Comparison of ENCODE assay signal across 7 cellular contexts in the genomic region with DNA sequence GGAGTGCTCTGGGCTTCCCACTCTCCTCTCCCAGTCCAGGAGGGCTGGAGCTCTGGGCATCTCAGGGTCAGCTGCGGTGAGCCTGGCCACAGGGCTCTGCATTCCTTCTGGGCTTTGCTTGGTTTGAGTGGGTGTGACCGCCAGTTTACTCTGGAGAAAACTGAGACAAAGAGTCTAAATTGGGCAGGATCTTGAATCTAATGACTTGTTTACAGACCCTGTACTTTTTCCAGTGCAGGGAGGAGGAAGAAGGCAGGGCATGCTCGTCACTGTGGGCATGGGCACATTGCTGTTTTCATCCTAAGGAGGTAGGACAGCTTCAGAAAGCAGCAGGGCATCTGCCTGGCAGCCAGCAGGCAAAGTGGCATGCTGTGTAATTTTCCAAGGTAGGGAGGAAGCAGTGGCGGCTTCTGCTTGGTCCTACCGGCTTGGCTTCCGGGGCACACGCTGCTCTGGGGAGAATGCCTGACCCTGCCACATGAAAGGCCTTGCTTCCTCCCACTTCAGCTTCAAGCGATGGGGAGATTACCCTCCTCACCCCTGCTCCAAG. TPM values are rescaled to one million over a fixed set of nuclear protein-coding genes. Genes with fewer than 3 reads are reported as not detected.
DNase-seq lines count a peak whose midpoint lies in the region; FAIRE-seq and TF ChIP-seq lines count a peak whose summit lies in the region.

No MANE protein-coding gene starts in this region.

- H2AFZ ChIP-seq in endothelial cell of umbilical vein (ENCODE audit: low read depth, low read length) = no peak overlapping the region

- POLR2A ChIA-PET in endothelial cell of umbilical vein (lab: Charles Lee) = interaction anchor here (0.8 to 3.8 kb wide), 5 partner anchors 11 to 23 kb away, joined by 3 to 28 read pairs (median 6); a partner anchor contains a TSS
- POLR2A ChIA-PET in A673 (lab: Charles Lee; ENCODE audit: low non-redundant PET) = no interaction called here

- CTCF ChIA-PET in endothelial cell of umbilical vein (lab: Charles Lee) (interaction anchor here (1.1 to 6.9 kb wide), 7 partner anchors 9 to 544 kb away, joined by 3 to 44 read pairs (median 6); no protein-coding TSS in a partner anchor), A673 (lab: Charles Lee) (no interaction called here)

- TF ChIP-seq CTCF in endothelial cell of umbilical vein (IDR thresholded peaks at IDR 0.05; ENCODE audit: extremely low read depth in 1 of 2, insufficient read depth in 1 of 2, low read depth in 1 of 2, low read length in 2 of 2) (no peak), GM13976 (IDR thresholded peaks at IDR 0.05; ENCODE audit: borderline replicate concordance, control extremely low read depth, extremely low read depth, insufficient read depth, missing control alignments) (no peak), WERI-Rb-1 (IDR thresholded peaks at IDR 0.05; ENCODE audit: low read depth, low read length) (no peak), A673 (conservative IDR thresholded peaks at IDR 0.05; ENCODE audit: low read depth, low read length) (no peak)

- H3K9ac ChIP-seq in endothelial cell of umbilical vein (replicated peaks; ENCODE audit: extremely low read depth, insufficient read depth, low read length) (peak overlapping the region; percentile 87), skeletal muscle satellite cell (ENCODE audit: low read depth, low read length) (peak overlapping the region; percentile 71)

- BruUV-seq in endothelial cell of umbilical vein (replicated peaks; lab: Mats Ljungman, UMichigan) = no TSS peak
- BruUV-seq in A673 (replicated peaks; lab: Mats Ljungman, UMichigan) = no TSS peak

- peaks cover 0 to 11% of the 10 kb centered on the region in 2 experiments for H3K36me3 ChIP-seq in endothelial cell of umbilical vein (ENCODE audit: control insufficient read depth in 2 of 2, extremely low read depth in 1 of 2, insufficient read depth in 2 of 2, low read length in 2 of 2)
- no peaks in the 10 kb centered on the region for H3K36me3 ChIP-seq in skeletal muscle satellite cell (ENCODE audit: insufficient read depth, low read length)
- H3K36me3 ChIP-seq in WERI-Rb-1 = no peaks in the 10 kb centered on the region
- no peaks in the 10 kb centered on the region for H3K36me3 ChIP-seq in A673 (ENCODE audit: insufficient read depth, low read length, poor library complexity, severe bottlenecking)

- H3K4me1 ChIP-seq in endothelial cell of umbilical vein (ENCODE audit: control insufficient read depth, extremely low read depth, insufficient read depth, low read length) = peaks cover 93% of the 10 kb centered on the region
- peaks cover 32% of the 10 kb centered on the region for H3K4me1 ChIP-seq in skeletal muscle satellite cell (ENCODE audit: control insufficient read depth, insufficient read depth, low read length)
- H3K4me1 ChIP-seq in A673 (ENCODE audit: insufficient read depth, low read length, poor library complexity, severe bottlenecking) = no peaks in the 10 kb centered on the region

- H3K4me3 ChIP-seq in endothelial cell of umbilical vein (replicated peaks in 1 of 3; ENCODE audit: insufficient read depth in 1 of 3, low read depth in 1 of 3, low read length in 3 of 3) (peak overlapping the region in 1 of 3 experiments; percentile 24), skeletal muscle satellite cell (ENCODE audit: low read length) (peak overlapping the region; percentile 29), WERI-Rb-1 (ENCODE audit: low read depth, low read length) (no peak overlapping the region), A673 (ENCODE audit: low read depth, low read length, poor library complexity, severe bottlenecking) (no peak overlapping the region)

- in situ Hi-C loops in GM13976 (cut with MboI; ENCODE audit: low sequenced_read_pairs, unreplicated experiment) = no loop called here

- no peaks in the 10 kb centered on the region for H4K20me1 ChIP-seq in endothelial cell of umbilical vein (replicated peaks; ENCODE audit: control insufficient read depth, extremely low read depth, insufficient read depth, low read length)

- H3K27me3 ChIP-seq in endothelial cell of umbilical vein (ENCODE audit: control insufficient read depth in 2 of 2, insufficient read depth in 2 of 2, low read length in 2 of 2) (no peaks in the 10 kb centered on the region), skeletal muscle satellite cell (ENCODE audit: control insufficient read depth, insufficient read depth, low read length) (no peaks in the 10 kb centered on the region), WERI-Rb-1 (ENCODE audit: insufficient read depth, low read depth, severe bottlenecking) (peaks cover 58% of the 10 kb centered on the region), A673 (replicated peaks; ENCODE audit: insufficient read depth, low read depth, low read length, poor library complexity) (peaks cover 24% of the 10 kb centered on the region)

- H3K9me3 ChIP-seq in endothelial cell of umbilical vein (replicated peaks; ENCODE audit: control insufficient read depth, insufficient read depth, low read length) (no peaks in the 10 kb centered on the region), skeletal muscle satellite cell (replicated peaks; ENCODE audit: low read length) (no peaks in the 10 kb centered on the region), WERI-Rb-1 (ENCODE audit: severe bottlenecking) (no peaks in the 10 kb centered on the region), A673 (ENCODE audit: low read depth, low read length, poor library complexity, severe bottlenecking) (no peaks in the 10 kb centered on the region)

- H3K9me1 ChIP-seq in endothelial cell of umbilical vein (replicated peaks; ENCODE audit: control insufficient read depth, extremely low read depth, insufficient read depth, low read length) = no peaks in the 10 kb centered on the region

- dilution Hi-C loops in endothelial cell of umbilical vein (cut with MboI; ENCODE audit: extremely low pct_ligation_motif_present, low sequenced_read_pairs) = no loop called here

- peaks cover 94% of the 10 kb centered on the region for H3K79me2 ChIP-seq in endothelial cell of umbilical vein (ENCODE audit: control insufficient read depth, insufficient read depth, low read length)

- H3K4me2 ChIP-seq in endothelial cell of umbilical vein (ENCODE audit: insufficient read depth, low read length) (peak overlapping the region; percentile 60), skeletal muscle satellite cell (ENCODE audit: low read length) (peak overlapping the region; percentile 73)

- DNase-seq in H54 (ENCODE audit: insufficient read length, low spot score) = no peak
- peak in 4 of 5 experiments; percentile 31 to 71 (median 64) for DNase-seq in T-helper 2 cell
- peak; percentile 60 for DNase-seq in endothelial cell of umbilical vein (ENCODE audit: low read depth, low spot score)
- no peak for DNase-seq in GM13976 (ENCODE audit: low spot score)
- no peak for DNase-seq in WERI-Rb-1
- DNase-seq in A673 (ENCODE audit: low spot score) = no peak

- FAIRE-seq in H54 (lab: Jason Lieb, UNC) (no peak), endothelial cell of umbilical vein (lab: Jason Lieb, UNC) (peak; percentile 28)

- intact Hi-C loops in endothelial cell of umbilical vein (cut with micrococcal nuclease) (loop anchor here (1.0 kb wide), 1 partner anchor 7 kb away; no protein-coding TSS in a partner anchor), A673 (cut with micrococcal nuclease; ENCODE audit: unreplicated experiment) (no loop called here)

- H3K27ac ChIP-seq in endothelial cell of umbilical vein (ENCODE audit: insufficient read depth, low read depth, low read length) (peak overlapping the region; percentile 98), WERI-Rb-1 (no peak overlapping the region), A673 (ENCODE audit: low read depth, low read length, poor library complexity, severe bottlenecking) (no peak overlapping the region)

- 0 out of 2 replicates have a peak, but pooled peaks have one; percentile 11 for TF ChIP-seq POLR2A in H54 (IDR thresholded peaks at IDR 0.05; ENCODE audit: low read depth, low read length)
- TF ChIP-seq POLR2A in endothelial cell of umbilical vein (IDR thresholded peaks at IDR 0.05; ENCODE audit: low read depth, low read length) = no peak

TF ChIP-seq in endothelial cell of umbilical vein, 7 proteins besides CTCF, POLR2A, EP300 and RAD21:
- TF ChIP-seq EZH2 (IDR thresholded peaks at IDR 0.05; ENCODE audit: borderline replicate concordance, low read depth, low read length, severe bottlenecking) (no peak), POLR2AphosphoS5 (IDR thresholded peaks at IDR 0.05; ENCODE audit: insufficient read depth, low read depth, low read length) (no peak), GATA2 (IDR thresholded peaks at IDR 0.05; ENCODE audit: insufficient read depth, insufficient read length, low read depth, low read length) (no peak), FOS (IDR thresholded peaks at IDR 0.05; ENCODE audit: borderline replicate concordance, insufficient read depth, low read length) (no peak), MYC (IDR thresholded peaks at IDR 0.05; ENCODE audit: low read depth, low read length) (no peak), JUN (IDR thresholded peaks at IDR 0.05; ENCODE audit: borderline replicate concordance, insufficient read depth, insufficient read length, low read depth) (no peak)
- TF ChIP-seq, protein P1, sequence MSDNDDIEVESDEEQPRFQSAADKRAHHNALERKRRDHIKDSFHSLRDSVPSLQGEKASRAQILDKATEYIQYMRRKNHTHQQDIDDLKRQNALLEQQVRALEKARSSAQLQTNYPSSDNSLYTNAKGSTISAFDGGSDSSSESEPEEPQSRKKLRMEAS (IDR thresholded peaks at IDR 0.05; ENCODE audit: insufficient read depth, insufficient read length) = no peak
TF ChIP-seq in endothelial cell of umbilical vein: peak in this region for 0.

RNA-seq across cellular contexts. Expression of a gene that starts 22.9 kb away (rescaled TPM):
- total RNA-seq in endothelial cell of umbilical vein (132 and 134 TPM in 2 replicates), A673 (2021) (51.9 and 56.1 TPM in 2 replicates)
- 163 and 210 TPM in 2 replicates for polyA plus RNA-seq in endothelial cell of umbilical vein
- 124 and 153 TPM in 2 replicates for polyA plus RNA-seq in endothelial cell of umbilical vein (2011; cell fraction: cytosol; rRNA removed)
- polyA plus RNA-seq in endothelial cell of umbilical vein (2011; cell fraction: nucleus; rRNA removed) = 147 and 172 TPM in 2 replicates
- 97.4 and 114 TPM in 2 replicates for polyA plus RNA-seq in endothelial cell of umbilical vein (2012)
- 460 and 576 TPM in 2 replicates for polyA minus RNA-seq in endothelial cell of umbilical vein
- polyA minus RNA-seq in endothelial cell of umbilical vein (2011; cell fraction: cytosol; rRNA and poly(A)+ RNA removed) = not detected
- polyA minus RNA-seq in endothelial cell of umbilical vein (2011; cell fraction: nucleus; rRNA and poly(A)+ RNA removed) = 141 and 197 TPM in 2 replicates
- total RNA-seq in skeletal muscle satellite cell (2012; rRNA removed) = 1.5 and 2.5 TPM in 2 replicates

Comparison
In these comparisons a context has a peak if more than half of its experiments do, and no peak if none do; other contexts are left out.
1. DNase-seq: peak in T-helper 2 cell (4 of 5) and endothelial cell of umbilical vein (single experiment); none in H54 (single experiment), GM13976 (single experiment), WERI-Rb-1 (single experiment) and A673 (single experiment).